1 cellular context compared by ENCODE assay signal in genomic region chr5:78979117-78979742, GRCh38.
TF ChIP-seq lines count a peak whose summit lies in the region.

No MANE protein-coding gene starts in this region.

TF ChIP-seq in GM12891, 5 proteins besides CTCF, POLR2A, EP300 and RAD21:
- TF ChIP-seq POU2F2 (IDR thresholded peaks at IDR 0.05; ENCODE audit: low read depth, low read length) (no peak), PAX5 (IDR thresholded peaks at IDR 0.05; ENCODE audit: insufficient read depth, low read length, severe bottlenecking) (no peak), TAF1 (IDR thresholded peaks at IDR 0.05; ENCODE audit: low read depth, low read length) (no peak), POLR2AphosphoS5 (IDR thresholded peaks at IDR 0.05; ENCODE audit: low read depth, low read length) (no peak)
